In the genomic region with DNA sequence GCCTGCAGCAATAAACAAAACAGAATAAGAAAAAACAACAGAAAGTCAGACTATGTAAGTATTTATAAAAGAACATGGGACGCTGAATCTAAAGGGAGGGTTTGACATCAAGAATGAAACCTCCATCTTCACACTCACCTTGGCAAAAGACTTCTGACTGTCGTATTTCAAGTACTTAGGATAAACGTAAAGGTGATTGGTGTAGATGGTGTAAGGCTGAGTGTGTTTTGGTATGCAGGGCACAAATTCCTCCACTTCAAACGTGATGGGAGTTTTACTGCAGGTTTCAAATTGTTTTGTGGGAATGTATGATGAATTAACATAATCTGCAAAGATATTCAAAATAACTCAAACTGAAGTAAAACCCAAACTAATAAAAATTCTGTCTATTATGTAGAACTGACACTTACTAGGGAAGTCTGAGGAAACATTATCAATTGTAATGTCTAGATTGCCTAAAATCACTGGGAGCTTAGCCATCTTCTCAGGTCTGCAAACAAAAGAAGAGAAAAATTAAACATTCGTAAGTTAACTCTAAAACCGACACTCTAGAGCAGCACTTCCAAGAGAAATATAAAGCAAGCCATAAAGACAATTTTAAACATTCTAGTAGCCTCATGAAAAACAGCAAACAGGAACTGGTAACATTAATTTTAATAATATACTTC, we compare ENCODE assay signal across 23 cellular contexts.
DNase-seq lines count a peak whose midpoint lies in the region; ATAC-seq, FAIRE-seq and TF ChIP-seq lines count a peak whose summit lies in the region.
"Had no signal": no experiment of that assay in that cellular context is flagged by ENCODE, and none has a peak within 500 bp of the region (broad histone marks: within the 10 kb centered on the region; RNA-seq: fewer than 3 reads in every experiment).

No MANE protein-coding gene starts in this region.

- H4K5ac ChIP-seq in H1 (ENCODE audit: insufficient read length, low read depth, low read length) = no peak overlapping the region
- no peak overlapping the region for H4K5ac ChIP-seq in mesendoderm (ENCODE audit: low read length)

- no peaks in the 10 kb centered on the region for H3K9me3 Mint-ChIP-seq in GM23338
- H3K9me3 Mint-ChIP-seq: CD4-positive, CD25-positive, alpha-beta regulatory T cell; CD8-positive, alpha-beta memory T cell; IgD-negative memory B cell had no signal

- H3K36me3 ChIP-seq in GM23338 (ENCODE audit: insufficient read depth) (peaks cover 4% of the 10 kb centered on the region; the same call in 1 of the 2 replicates), HUES48 (ENCODE audit: control insufficient read depth, insufficient read depth, low read length) (no peaks in the 10 kb centered on the region), H1 (ENCODE audit: control insufficient read depth in 2 of 4, insufficient read depth in 4 of 4, low read length in 3 of 4) (peaks cover 0 to 3% (median 0%) of the 10 kb centered on the region in 4 experiments; a peak in 1 of 8 replicates), mesendoderm (ENCODE audit: control insufficient read depth, insufficient read depth, low read length) (no peaks in the 10 kb centered on the region)
- H3K36me3 ChIP-seq: BE2C had no signal

- H2BK12ac ChIP-seq in H1 (ENCODE audit: low read depth, low read length) = no peak overlapping the region

- H3K14ac ChIP-seq in H1 (ENCODE audit: insufficient read length) = no peak overlapping the region

- H4K20me1 ChIP-seq in GM23338 (replicated peaks; ENCODE audit: insufficient read depth) = no peaks in the 10 kb centered on the region
- no peaks in the 10 kb centered on the region for H4K20me1 ChIP-seq in H1 (replicated peaks in 1 of 2; ENCODE audit: control insufficient read depth in 1 of 2, insufficient read depth in 2 of 2, low read length in 2 of 2)

- H3K9ac ChIP-seq in HUES48 (ENCODE audit: low read depth, low read length) (no peak overlapping the region), H1 (replicated peaks in 1 of 4; ENCODE audit: extremely low read depth in 1 of 4, low read depth in 3 of 4, low read length in 3 of 4) (no peak overlapping the region), mesendoderm (ENCODE audit: low read length) (no peak overlapping the region)
- H3K9ac ChIP-seq: GM23248 had no signal

- H2BK5ac ChIP-seq in H1 (ENCODE audit: low read depth, low read length) = no peak overlapping the region
- H2BK5ac ChIP-seq in mesendoderm (ENCODE audit: low read length) = no peak overlapping the region

- H3K4me3 ChIP-seq in GM23338 (no peak overlapping the region), HUES48 (ENCODE audit: low read depth, low read length) (no peak overlapping the region), H1 (ENCODE audit: extremely low read depth in 1 of 4, insufficient read depth in 2 of 4, low read depth in 3 of 4, low read length in 4 of 4) (no peak overlapping the region), mesendoderm (ENCODE audit: low read length) (no peak overlapping the region)
- H3K4me3 ChIP-seq: GM23248 had no signal

- no peak overlapping the region for H4K91ac ChIP-seq in H1 (replicated peaks; ENCODE audit: insufficient read length, low read length)

- H3K27ac ChIP-seq in GM23338 (ENCODE audit: low read depth) (peak overlapping the region; percentile 8; the same call in 1 of the 2 replicates), HUES48 (ENCODE audit: low read depth, low read length) (peak overlapping the region; percentile 5), H1 (ENCODE audit: low read depth, low read length) (no peak overlapping the region), mesendoderm (ENCODE audit: low read depth, low read length) (no peak overlapping the region)
- H3K27ac ChIP-seq: GM23248, HL-60 had no signal

- H2BK15ac ChIP-seq in H1 (ENCODE audit: low read length) (no peak overlapping the region), mesendoderm (replicated peaks; ENCODE audit: low read depth) (no peak overlapping the region)

- no peak for TF ChIP-seq RAD21 in H1 (IDR thresholded peaks at IDR 0.05 in 1 of 2, conservative IDR thresholded peaks at IDR 0.05 in 1 of 2; ENCODE audit: low read depth in 2 of 2, low read length in 2 of 2)

- H2BK120ac ChIP-seq in H1 (replicated peaks; ENCODE audit: low read depth, low read length) = no peak overlapping the region
- H2BK120ac ChIP-seq in mesendoderm (ENCODE audit: low read depth, low read length) = no peak overlapping the region

- H3K79me2 ChIP-seq in GM23338 (replicated peaks; ENCODE audit: insufficient read depth) (no peaks in the 10 kb centered on the region), H1 (ENCODE audit: control insufficient read depth in 1 of 2, insufficient read depth in 2 of 2, low read length in 2 of 2) (no peaks in the 10 kb centered on the region), mesendoderm (ENCODE audit: control insufficient read depth, insufficient read depth, low read length) (no peaks in the 10 kb centered on the region)

- POLR2A ChIA-PET in H1 (lab: Charles Lee; ENCODE audit: partially characterized antibody) = interaction anchor here (1.9 kb wide), 1 partner anchor 13 kb away, joined by 5 read pairs; no protein-coding TSS in a partner anchor

- TF ChIP-seq POLR2A in H1 (IDR thresholded peaks at IDR 0.05; ENCODE audit: control extremely low read depth in 1 of 2, low read depth in 2 of 2, low read length in 2 of 2) = no peak

- H3K23ac ChIP-seq in H1 (ENCODE audit: insufficient read length) = no peak overlapping the region
- no peak overlapping the region for H3K23ac ChIP-seq in mesendoderm (ENCODE audit: low read length)

- H3K4me3 Mint-ChIP-seq in GM23338 = no peak overlapping the region
- H3K4me3 Mint-ChIP-seq: CD4-positive, CD25-positive, alpha-beta regulatory T cell; CD8-positive, alpha-beta memory T cell; IgD-negative memory B cell had no signal

- DNase-seq in GM23338 (ENCODE audit: low spot score) (peak; percentile 50), H1 (ENCODE audit: low read depth in 1 of 2, low spot score in 2 of 2) (no peak), mesendoderm (peak; percentile 51), mesenteric fat pad (ENCODE audit: low spot score) (no peak), KBM-7 (no peak), NCI-H2171 treated with DMSO at 0.1 percent for 48 hours (lab: John Stamatoyannopoulos, UW) (no peak)
- DNase-seq: ACHN; BE2C; C1 segment of cervical spinal cord; CD4-positive, CD25-positive, alpha-beta regulatory T cell; CD8-positive, alpha-beta memory T cell; COR-L47; GM23248; H7; KG1 had no signal

- H3K23me2 ChIP-seq in H1 (ENCODE audit: low read depth, low read length) = no peaks in the 10 kb centered on the region

- no peak overlapping the region for H3K18ac ChIP-seq in H1 (ENCODE audit: extremely low read depth, low read length)
- no peak overlapping the region for H3K18ac ChIP-seq in mesendoderm (ENCODE audit: low read length)

- H2AFZ ChIP-seq in GM23338 (no peak overlapping the region), H1 (ENCODE audit: low read length) (no peak overlapping the region)
- H2AFZ ChIP-seq: GM23248 had no signal

- ATAC-seq in GM23338 (peak; percentile 58), HG02970 (IDR thresholded peaks at IDR 0.05; ENCODE audit: low FRiP score, unreplicated experiment) (no peak)

- H2AK5ac ChIP-seq in H1 (ENCODE audit: low read depth, low read length) (no peak overlapping the region), mesendoderm (ENCODE audit: low read length) (no peak overlapping the region)

- H3F3A ChIP-seq in GM23338 (replicated peaks; ENCODE audit: low read depth) = no peaks in the 10 kb centered on the region

- no peak for TF ChIP-seq EP300 in H1 (IDR thresholded peaks at IDR 0.05; ENCODE audit: borderline replicate concordance in 1 of 2, low read depth in 2 of 2, low read length in 2 of 2)

- H3K79me1 ChIP-seq in H1 (ENCODE audit: low read depth, low read length) (no peaks in the 10 kb centered on the region), mesendoderm (ENCODE audit: low read length) (no peaks in the 10 kb centered on the region)

- TF ChIP-seq CTCF in GM23338 (conservative IDR thresholded peaks at IDR 0.05; ENCODE audit: low read depth in 2 of 2) = no peak
- no peak for TF ChIP-seq CTCF in H1 (IDR thresholded peaks at IDR 0.05; ENCODE audit: control extremely low read depth in 1 of 3, insufficient read depth in 1 of 3, low read depth in 1 of 3, low read length in 3 of 3)

- no peak overlapping the region for H2BK20ac ChIP-seq in H1 (ENCODE audit: low read length)

- peak overlapping the region; percentile 28; the same call in 1 of the 2 replicates for H3K27ac Mint-ChIP-seq in GM23338
- H3K27ac Mint-ChIP-seq: IgD-negative memory B cell had no signal

- H3K4ac ChIP-seq in H1 (replicated peaks; ENCODE audit: insufficient read length, low read depth, low read length) (no peak overlapping the region), mesendoderm (ENCODE audit: low read depth, low read length) (no peak overlapping the region)

- 68% methylated on average over 6 of the region's 6 CpGs; no CpG with 5 or more reads in 1 of the 2 experiments for WGBS in H1 (ENCODE audit: extremely low coverage in 1 of 2, insufficient coverage in 1 of 2, insufficient read length in 1 of 2, insufficient replicate concordance in 2 of 2, low coverage in 1 of 2, low lambda C conversion rate in 2 of 2, missing lambda C conversion rate in 1 of 2), 2 experiments
- WGBS in mesendoderm (ENCODE audit: extremely low coverage, insufficient coverage, low lambda C conversion rate) = no CpG with 5 or more reads among the region's 6 CpGs

- CTCF ChIA-PET in H1 (lab: Charles Lee; ENCODE audit: partially characterized antibody) = interaction anchor here (0.7 to 2.9 kb wide), 5 partner anchors 11 to 146 kb away, joined by 3 to 13 read pairs (median 3); no protein-coding TSS in a partner anchor

- H3K4me1 Mint-ChIP-seq in GM23338 = peaks cover 56% of the 10 kb centered on the region

- no peaks in the 10 kb centered on the region for H3K9me3 ChIP-seq in HUES48 (ENCODE audit: control insufficient read depth, insufficient read depth, low read length)
- no peaks in the 10 kb centered on the region for H3K9me3 ChIP-seq in H1 (ENCODE audit: insufficient read depth in 2 of 2, low read depth in 1 of 2, low read length in 1 of 2)
- H3K9me3 ChIP-seq: BE2C had no signal

- no peak overlapping the region for H4K8ac ChIP-seq in H1 (ENCODE audit: extremely low read depth, insufficient read depth, low read length)
- H4K8ac ChIP-seq in mesendoderm (ENCODE audit: low read depth, low read length) = no peak overlapping the region

- in situ Hi-C loops in KBM-7 (cut with MboI; ENCODE audit: low pct_unique_long_range_greater_than_20kb, low sequenced_read_pairs) = no loop called here

- H3K4me1 ChIP-seq in GM23338 (ENCODE audit: insufficient read depth) (peaks cover 42% of the 10 kb centered on the region), HUES48 (ENCODE audit: control insufficient read depth, insufficient read depth, low read length) (peaks cover 44% of the 10 kb centered on the region), H1 (replicated peaks in 1 of 4; ENCODE audit: control insufficient read depth in 3 of 4, insufficient read depth in 4 of 4, low read length in 3 of 4) (peaks cover 2 to 14% (median 9%) of the 10 kb centered on the region in 4 experiments; a peak in 6 of 7 replicates), mesendoderm (ENCODE audit: control insufficient read depth, low read depth, low read length) (peaks cover 3% of the 10 kb centered on the region)
- H3K4me1 ChIP-seq: BE2C had no signal

- no peak overlapping the region for H3K56ac ChIP-seq in H1 (replicated peaks; ENCODE audit: insufficient read length, low read depth, low read length)
- no peak overlapping the region for H3K56ac ChIP-seq in mesendoderm (ENCODE audit: low read length)

- 0 out of 2 replicates have a peak overlapping the region, but pooled peaks have one; percentile 6 for H3K4me2 ChIP-seq in GM23338
- H3K4me2 ChIP-seq in H1 (ENCODE audit: insufficient read depth in 1 of 2, low read depth in 2 of 2, low read length in 2 of 2) = no peak overlapping the region
- H3K4me2 ChIP-seq in mesendoderm (ENCODE audit: low read length) = no peak overlapping the region

- no peaks in the 10 kb centered on the region for H3K36me3 Mint-ChIP-seq in GM23338 (ENCODE audit: low read depth)

- H3K27me3 Mint-ChIP-seq in GM23338 (ENCODE audit: insufficient read depth, low read depth, poor library complexity) = peaks cover 3% of the 10 kb centered on the region
- H3K27me3 Mint-ChIP-seq: CD4-positive, CD25-positive, alpha-beta regulatory T cell; CD8-positive, alpha-beta memory T cell; IgD-negative memory B cell had no signal

- no peaks in the 10 kb centered on the region for H3K9me2 ChIP-seq in GM23338 (ENCODE audit: insufficient read depth)

- H3K27me3 ChIP-seq in GM23338 (ENCODE audit: insufficient read depth) (no peaks in the 10 kb centered on the region), HUES48 (ENCODE audit: control insufficient read depth, insufficient read depth, low read length) (no peaks in the 10 kb centered on the region), H1 (replicated peaks in 1 of 4; ENCODE audit: control insufficient read depth in 3 of 4, extremely low read depth in 1 of 4, insufficient read depth in 3 of 4, low read length in 3 of 4) (no peaks in the 10 kb centered on the region), mesendoderm (ENCODE audit: insufficient read depth, low read length, poor library complexity) (no peaks in the 10 kb centered on the region)

- peak; percentile 65 for FAIRE-seq in H1 (lab: Jason Lieb, UNC)
- FAIRE-seq: A204.1, G401.6, GM12891, GM19239 had no signal

Comparison
In these comparisons a context has a peak if more than half of its experiments do, and no peak if none do; other contexts are left out.
1. DNase-seq: peak in GM23338 (single experiment) and mesendoderm (single experiment); none in H1 (0 of 2), mesenteric fat pad (single experiment), KBM-7 (single experiment) and NCI-H2171 treated with DMSO at 0.1 percent for 48 hours (single experiment).
2. H3K27ac ChIP-seq: peak in GM23338 (single experiment) and HUES48 (single experiment); none in H1 (single experiment) and mesendoderm (single experiment).